Comparison of ENCODE assay signal across 8 cellular contexts in the genomic region with DNA sequence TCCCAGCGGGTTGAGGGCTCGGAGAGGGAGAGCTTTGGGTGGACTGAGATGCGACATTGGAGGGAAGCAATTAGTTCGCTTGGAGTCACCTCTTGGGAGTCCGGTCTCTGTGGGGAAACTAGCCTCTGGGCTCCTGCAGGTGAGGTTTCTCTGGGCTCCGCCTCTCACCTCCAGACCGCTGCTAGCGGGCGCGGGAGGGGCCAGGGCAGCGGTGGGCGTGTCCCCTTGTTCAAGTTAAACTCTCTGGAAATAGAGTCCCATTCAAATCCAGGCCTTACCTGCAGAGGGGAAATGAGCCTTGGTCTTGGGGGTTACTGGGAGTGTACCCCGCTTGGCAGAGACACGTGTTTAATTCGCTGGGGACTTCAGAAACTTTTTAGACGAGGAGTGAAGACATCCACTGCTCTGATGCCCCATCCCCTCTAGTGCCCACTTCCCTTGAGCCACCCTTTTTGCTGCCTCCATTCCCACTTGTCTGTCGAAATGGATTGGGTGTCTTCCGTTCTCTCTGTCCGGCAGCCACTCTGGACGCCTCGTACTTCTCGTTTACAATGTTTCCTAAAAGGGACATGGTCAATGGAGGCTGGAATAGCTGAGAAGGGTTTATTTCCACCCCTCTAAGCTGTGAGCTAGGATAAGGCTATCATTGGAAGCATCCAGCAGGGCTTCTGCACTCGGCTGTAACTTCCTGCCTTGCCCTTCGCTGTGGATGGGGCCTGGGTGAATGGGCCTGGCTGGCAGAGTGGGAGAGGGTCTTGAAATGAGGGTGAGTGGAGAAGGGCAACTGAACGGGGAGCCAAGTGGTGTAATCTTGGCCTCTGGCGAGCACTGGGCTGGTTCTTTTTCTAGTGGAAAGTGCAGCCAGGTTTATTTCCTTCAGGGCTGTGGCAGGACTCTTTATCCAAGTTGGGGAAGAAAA. TPM values are rescaled to one million over a fixed set of nuclear protein-coding genes. Genes with fewer than 3 reads are reported as not detected.
A peak's percentile ranks its signal among the peaks of the same experiment; 100 is the strongest.
DNase-seq lines count a peak whose midpoint lies in the region; ATAC-seq, FAIRE-seq and TF ChIP-seq lines count a peak whose summit lies in the region.

No MANE protein-coding gene starts in this region.

- in situ Hi-C loops in astrocyte of the spinal cord (cut with HindIII; ENCODE audit: low sequenced_read_pairs), result no loop called here

- intact Hi-C loops in kidney (cut with DNase I), result no loop called here

- no peaks in the 10 kb centered on the region for H3K36me3 ChIP-seq in kidney (ENCODE audit: control insufficient read depth in 1 of 2, insufficient read depth in 2 of 2, low read length in 2 of 2)

- ATAC-seq in GM21381 (IDR thresholded peaks at IDR 0.05; ENCODE audit: unreplicated experiment) (no peak), GM21360 (IDR thresholded peaks at IDR 0.05; ENCODE audit: unreplicated experiment) (no peak)

- H3K9ac ChIP-seq in kidney (ENCODE audit: low read length in 2 of 2), result peak overlapping the region; percentile 75 to 81

- FAIRE-seq in kidney (lab: Jason Lieb, UNC), result no peak

- H3K27ac ChIP-seq in kidney (ENCODE audit: low read depth in 2 of 2, low read length in 2 of 2), result peak overlapping the region; percentile 77 to 80
- H3K27ac ChIP-seq in substantia nigra (ENCODE audit: low read depth, low read length, poor library complexity, severe bottlenecking), result peak overlapping the region; percentile 78

- TF ChIP-seq CTCF in astrocyte of the spinal cord (IDR thresholded peaks at IDR 0.05; ENCODE audit: low read depth, low read length), result no peak
- TF ChIP-seq CTCF in kidney (IDR thresholded peaks at IDR 0.05; ENCODE audit: borderline replicate concordance, extremely low read depth, insufficient read depth), result no peak

- H3K9me3 ChIP-seq in kidney (ENCODE audit: control insufficient read depth in 1 of 2, low read length in 2 of 2), result no peaks in the 10 kb centered on the region

- peaks cover 0 to 8% of the 10 kb centered on the region in 2 donors for H3K4me1 ChIP-seq in kidney (ENCODE audit: control insufficient read depth in 1 of 2, insufficient read depth in 1 of 2, low read depth in 1 of 2, low read length in 2 of 2)

- DNase-seq in stimulated activated CD4-positive, alpha-beta T cell treated with anti-CD3 and anti-CD28 coated beads, Interleukin-15, amount 100 ng/mL, for 24 hours, result peak; percentile 6
- DNase-seq in stimulated activated CD4-positive, alpha-beta T cell treated with anti-CD3 and anti-CD28 coated beads, Interleukin-12 subunit alpha, Interleukin-12 subunit beta, amount 100 ng/mL, for 4 hours, result no peak
- DNase-seq in astrocyte of the spinal cord (ENCODE audit: low read depth, low spot score) (no peak), kidney (peak; percentile 83), substantia nigra (lab: John Stamatoyannopoulos, UW) (peak in 22 of 49 donors; percentile 3 to 71 (median 30)), DMS114 treated with DMSO at 0.1 percent for 48 hours (lab: John Stamatoyannopoulos, UW; ENCODE audit: unreplicated experiment) (no peak)

- peak overlapping the region; percentile 85 for H3K4me3 ChIP-seq in astrocyte of the spinal cord (ENCODE audit: low read depth, low read length)
- peak overlapping the region; percentile 88 for H3K4me3 ChIP-seq in kidney (ENCODE audit: low read length in 2 of 2)

RNA-seq across cellular contexts. Expression of a gene that starts 1.1 kb away (rescaled TPM):
- 52.6 TPM for total RNA-seq in kidney
- polyA plus RNA-seq in kidney (ENCODE audit: insufficient read depth, low read depth, low replicate concordance), result 14.1 TPM

Comparison
In these comparisons a context has a peak if more than half of its experiments do, and no peak if none do; other contexts are left out.
1. DNase-seq: peak in stimulated activated CD4-positive, alpha-beta T cell treated with anti-CD3 and anti-CD28 coated beads, Interleukin-15, amount 100 ng/mL, for 24 hours (single experiment) and kidney (single experiment); none in stimulated activated CD4-positive, alpha-beta T cell treated with anti-CD3 and anti-CD28 coated beads, Interleukin-12 subunit alpha, Interleukin-12 subunit beta, amount 100 ng/mL, for 4 hours (single experiment), astrocyte of the spinal cord (single experiment) and DMS114 treated with DMSO at 0.1 percent for 48 hours (single experiment).